In genomic region chr14:80575763-80576162, GRCh38 we compare ENCODE assay signal across 11 cellular contexts.
"Had no signal": no experiment of that assay in that cellular context is flagged by ENCODE, and none has a peak within 500 bp of the region (broad histone marks: within the 10 kb centered on the region; RNA-seq: fewer than 3 reads in every experiment).

No MANE protein-coding gene starts in this region.

- DNase-seq: activated CD4-positive, alpha-beta T cell treated with anti-CD3 and anti-CD28 coated beads, Interleukin-2, amount 10 ng/mL, durations not matched to agents 24 days and 14 days; activated CD8-positive, alpha-beta memory T cell treated with anti-CD3 and anti-CD28 coated beads, Interleukin-2, amount 50 U/mL, for 48 hours; activated naive CD4-positive, alpha-beta T cell treated with anti-CD3 and anti-CD28 coated beads, Interleukin-2, amount 50 U/mL, for 16 hours; adrenal gland; islet precursor cell; stimulated activated CD4-positive, alpha-beta T cell treated with anti-CD3 and anti-CD28 coated beads, Interleukin-2, amount 100 ng/mL, for 24 hours; thyroid gland had no signal

- H3K4me1 ChIP-seq: adrenal gland, neural progenitor cell, parathyroid adenoma, thyroid gland had no signal

- H3K27me3 ChIP-seq: adrenal gland, hepatocyte, neural progenitor cell, thyroid gland had no signal

- H3K27ac Mint-ChIP-seq: activated CD4-positive, alpha-beta T cell treated with anti-CD3 and anti-CD28 coated beads, Interleukin-2, amount 10 ng/mL, durations not matched to agents 24 days and 14 days; activated T-helper 2 cell treated with anti-CD3 and anti-CD28 coated beads, Interferon-gamma antibody, Interleukin-2, Interleukin-4, amounts not matched to agents 10 μg/mL and 5 μg/mL and 100 μg/mL, durations not matched to agents 14 hours and 24 hours and 36 hours; neural progenitor cell had no signal

- H3K36me3 Mint-ChIP-seq: neural progenitor cell had no signal

- H3K27ac ChIP-seq: adrenal gland, hepatocyte, neural progenitor cell, parathyroid adenoma, thyroid gland had no signal

- H3K9me3 Mint-ChIP-seq: activated CD4-positive, alpha-beta T cell treated with anti-CD3 and anti-CD28 coated beads, Interleukin-2, amount 10 ng/mL, durations not matched to agents 24 days and 14 days; activated T-helper 2 cell treated with anti-CD3 and anti-CD28 coated beads, Interferon-gamma antibody, Interleukin-2, Interleukin-4, amounts not matched to agents 10 μg/mL and 5 μg/mL and 100 μg/mL, durations not matched to agents 14 hours and 24 hours and 36 hours; neural progenitor cell had no signal
